Comparison of ENCODE assay signal across 19 cellular contexts in the genomic region with DNA sequence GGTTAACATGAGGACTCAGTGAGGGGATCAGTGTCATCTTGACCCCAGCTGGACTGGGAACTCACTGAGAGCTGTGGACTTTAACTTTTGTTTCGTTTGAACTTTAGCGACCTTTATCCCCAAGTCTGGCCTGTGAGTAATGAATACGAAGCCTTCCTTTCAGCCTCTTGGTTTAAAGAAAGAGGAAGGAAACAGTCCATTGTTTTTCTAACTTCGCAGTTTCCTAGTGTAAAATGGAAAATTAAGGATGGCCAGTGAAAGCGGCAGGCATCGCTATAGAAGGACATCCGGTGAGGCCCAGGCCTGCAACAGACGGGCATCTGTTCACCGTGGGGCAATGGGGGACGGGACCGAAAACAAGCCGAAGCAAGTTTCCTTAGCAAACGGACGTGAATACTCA. TPM values are rescaled to one million over a fixed set of nuclear protein-coding genes. Genes with fewer than 3 reads are reported as not detected.
A peak's percentile ranks its signal among the peaks of the same experiment; 100 is the strongest.
DNase-seq lines count a peak whose midpoint lies in the region; ATAC-seq and TF ChIP-seq lines count a peak whose summit lies in the region.
"Had no signal": no experiment of that assay in that cellular context is flagged by ENCODE, and none has a peak within 500 bp of the region (broad histone marks: within the 10 kb centered on the region; RNA-seq: fewer than 3 reads in every experiment).

No MANE protein-coding gene starts in this region.

- H3K27ac ChIP-seq in SJCRH30 = peak overlapping the region; percentile 64
- H3K27ac ChIP-seq: thoracic aorta had no signal

- H3K4me1 ChIP-seq in SJCRH30 = peaks cover 13% of the 10 kb centered on the region

- no peak overlapping the region for H3K4me3 Mint-ChIP-seq in progenitor cell of endocrine pancreas (ENCODE audit: low read depth)
- H3K4me3 Mint-ChIP-seq in type B pancreatic cell = no peak overlapping the region
- H3K4me3 Mint-ChIP-seq: activated CD4-positive, alpha-beta memory T cell treated with anti-CD3 and anti-CD28 coated beads, Interleukin-2, amount 10 ng/mL, durations not matched to agents 7 days and 5 days; brain had no signal

- no peaks in the 10 kb centered on the region for H3K27me3 ChIP-seq in SJCRH30

- no peaks in the 10 kb centered on the region for H3K36me3 Mint-ChIP-seq in progenitor cell of endocrine pancreas (ENCODE audit: insufficient read depth)
- H3K36me3 Mint-ChIP-seq in type B pancreatic cell = no peaks in the 10 kb centered on the region
- H3K36me3 Mint-ChIP-seq: brain had no signal

- no peaks in the 10 kb centered on the region for H3K9me3 Mint-ChIP-seq in progenitor cell of endocrine pancreas (ENCODE audit: low read depth)
- H3K9me3 Mint-ChIP-seq in type B pancreatic cell = no peaks in the 10 kb centered on the region
- H3K9me3 Mint-ChIP-seq: activated CD4-positive, alpha-beta memory T cell treated with anti-CD3 and anti-CD28 coated beads, Interleukin-2, amount 10 ng/mL, durations not matched to agents 7 days and 5 days had no signal

- no peak for TF ChIP-seq CTCF in progenitor cell of endocrine pancreas (IDR thresholded peaks at IDR 0.05; ENCODE audit: unreplicated experiment)
- TF ChIP-seq CTCF in type B pancreatic cell (conservative IDR thresholded peaks at IDR 0.05) = no peak

- DNase-seq in GDM1 (lab: John Stamatoyannopoulos, UW) (peak; percentile 17), SJCRH30 (no peak), iPS-NIHi11 (ENCODE audit: low spot score) (peak; percentile 18), progenitor cell of endocrine pancreas (ENCODE audit: low spot score, unreplicated experiment) (no peak), inferior parietal cortex (ENCODE audit: extremely low spot score) (no peak), type B pancreatic cell (ENCODE audit: extremely low spot score, unreplicated experiment) (no peak), HEK293T (ENCODE audit: extremely low spot score) (no peak)
- DNase-seq: activated CD4-positive, alpha-beta memory T cell treated with anti-CD3 and anti-CD28 coated beads, Interleukin-2, amount 10 ng/mL, durations not matched to agents 7 days and 5 days; activated gamma-delta T cell treated with Interleukin-2 at 50 U/mL for 16 hours; DMS153; effector memory CD4-positive, alpha-beta T cell; foreskin melanocyte; HCEC 1CT; NCI-H2107; NCI-H82; SHP77 treated with DMSO at 0.1 percent for 48 hours had no signal

- H3K27me3 Mint-ChIP-seq in progenitor cell of endocrine pancreas = no peaks in the 10 kb centered on the region
- H3K27me3 Mint-ChIP-seq in type B pancreatic cell = peaks cover 7% of the 10 kb centered on the region

- no peaks in the 10 kb centered on the region for H3K36me3 ChIP-seq in SJCRH30
- H3K36me3 ChIP-seq: thoracic aorta had no signal

- H3K4me1 Mint-ChIP-seq in progenitor cell of endocrine pancreas (ENCODE audit: low read depth) (peaks cover 4% of the 10 kb centered on the region), type B pancreatic cell (ENCODE audit: unreplicated experiment) (peaks cover 4% of the 10 kb centered on the region)

- no peak for ATAC-seq in HG03354 (IDR thresholded peaks at IDR 0.05; ENCODE audit: poor library complexity, severe bottlenecking, unreplicated experiment)

- no peaks in the 10 kb centered on the region for H3K9me3 ChIP-seq in SJCRH30 (replicated peaks)
- H3K9me3 ChIP-seq: thoracic aorta had no signal

- H3K4me3 ChIP-seq in SJCRH30 = no peak overlapping the region
- H3K4me3 ChIP-seq: thoracic aorta had no signal

- CTCF ChIA-PET in HEK293T (lab: Yijun Ruan, JAX) = no interaction called here

- POLR2A ChIA-PET in HEK293T (lab: Yijun Ruan, JAX) = no interaction called here

- H3K27ac Mint-ChIP-seq in progenitor cell of endocrine pancreas (peak overlapping the region; percentile 77), type B pancreatic cell (no peak overlapping the region)
- H3K27ac Mint-ChIP-seq: activated CD4-positive, alpha-beta memory T cell treated with anti-CD3 and anti-CD28 coated beads, Interleukin-2, amount 10 ng/mL, durations not matched to agents 7 days and 5 days had no signal

TF ChIP-seq in HEK293T, 16 proteins besides CTCF, POLR2A, EP300 and RAD21:
- TF ChIP-seq ARNT (IDR thresholded peaks at IDR 0.05) (no peak), SP1 (IDR thresholded peaks at IDR 0.05) (no peak), ZNF384 (IDR thresholded peaks at IDR 0.05) (no peak)
TF ChIP-seq in HEK293T: peak in this region for 0.

RNA-seq across cellular contexts. Expression of gene ADO, which starts 44.1 kb away (rescaled TPM):
- total RNA-seq in SJCRH30 (2014; rRNA removed; shearing (Covaris generic)) = 25.4 and 29.9 TPM in 2 replicates
- total RNA-seq in progenitor cell of endocrine pancreas (22.6 and 22.9 TPM in 2 replicates), type B pancreatic cell (ENCODE audit: low replicate concordance) (15.7 and 27.5 TPM in 2 replicates)

RNA-seq across cellular contexts. Expression of gene EGR2, which starts 55.8 kb away (rescaled TPM):
- 0.71 and 1.3 TPM in 2 replicates for total RNA-seq in SJCRH30 (2014; rRNA removed; shearing (Covaris generic))
- total RNA-seq in progenitor cell of endocrine pancreas (0.71 and 1.1 TPM in 2 replicates), type B pancreatic cell (ENCODE audit: low replicate concordance) (17.6 and 26.7 TPM in 2 replicates)

Comparison
In these comparisons a context has a peak if more than half of its experiments do, and no peak if none do; other contexts are left out.
1. DNase-seq: peak in GDM1 (single experiment) and iPS-NIHi11 (single experiment); none in SJCRH30 (0 of 2), progenitor cell of endocrine pancreas (single experiment), inferior parietal cortex (single experiment), type B pancreatic cell (single experiment) and HEK293T (single experiment).